ENCODE assay signal across 15 cellular contexts in the genomic region with DNA sequence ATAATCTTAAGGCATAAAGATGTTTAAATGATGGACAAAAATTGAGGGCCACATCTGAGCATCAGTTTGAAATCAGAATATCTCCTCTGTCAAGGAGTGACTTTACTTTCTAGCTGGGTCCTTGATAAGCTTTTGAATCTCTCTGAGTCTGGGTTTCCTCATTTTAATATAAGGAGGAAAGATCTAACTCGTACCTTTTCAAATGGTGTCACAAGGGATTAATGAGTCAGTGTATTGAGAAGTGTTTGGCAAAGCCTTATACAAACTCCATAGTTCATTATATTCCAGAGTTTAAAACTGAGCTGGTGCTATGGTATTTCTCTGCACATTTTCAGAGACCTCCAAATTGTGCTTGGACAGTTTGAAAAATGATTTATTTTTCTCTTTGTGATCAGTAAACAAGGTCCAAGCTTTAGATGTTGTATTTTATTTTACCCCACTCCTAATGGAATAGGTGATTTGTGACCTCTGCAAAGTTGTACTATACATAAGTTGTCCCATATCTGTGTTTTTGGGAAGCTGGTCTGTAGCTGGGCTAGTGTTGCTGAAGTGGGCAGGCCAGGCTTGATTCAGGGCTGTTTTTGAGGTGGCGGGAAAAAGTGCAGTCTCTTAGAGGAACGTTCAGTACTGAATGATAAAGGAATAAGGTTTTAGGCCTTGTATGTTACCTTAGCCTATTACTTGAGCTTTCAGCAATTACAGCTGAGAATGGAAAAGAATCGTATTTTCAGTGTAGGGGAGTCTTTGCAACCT. TPM values are rescaled to one million over a fixed set of nuclear protein-coding genes. Genes with fewer than 3 reads are reported as not detected.
DNase-seq lines count a peak whose midpoint lies in the region; ATAC-seq and TF ChIP-seq lines count a peak whose summit lies in the region.
"Had no signal": no experiment of that assay in that cellular context is flagged by ENCODE, and none has a peak within 500 bp of the region (broad histone marks: within the 10 kb centered on the region; RNA-seq: fewer than 3 reads in every experiment).

No MANE protein-coding gene starts in this region.

- no TSS peak for BruUV-seq in MCF 10A (replicated peaks; lab: Mats Ljungman, UMichigan)

- H3K4me1 ChIP-seq in cardiac muscle cell (ENCODE audit: low read depth) (peaks cover 41% of the 10 kb centered on the region), suprapubic skin (peaks cover 48% of the 10 kb centered on the region)

- TF ChIP-seq CTCF in cardiac muscle cell (IDR thresholded peaks at IDR 0.05; ENCODE audit: low read depth, low read length) (no peak), MCF 10A (IDR thresholded peaks at IDR 0.05; ENCODE audit: unreplicated experiment) (no peak), suprapubic skin (IDR thresholded peaks at IDR 0.05) (no peak)

- H3K36me3 ChIP-seq in cardiac muscle cell (peaks cover 3% of the 10 kb centered on the region), suprapubic skin (no peaks in the 10 kb centered on the region)

- H3K4me1 Mint-ChIP-seq in MCF 10A (ENCODE audit: insufficient read depth, unreplicated experiment), result peaks cover 32% of the 10 kb centered on the region
- peaks cover 4% of the 10 kb centered on the region for H3K4me1 Mint-ChIP-seq in memory B cell

- no peaks in the 10 kb centered on the region for H3K27me3 ChIP-seq in cardiac muscle cell
- H3K27me3 ChIP-seq in suprapubic skin, result no peaks in the 10 kb centered on the region
- H3K27me3 ChIP-seq: gastroesophageal sphincter, upper lobe of right lung had no signal

- TF ChIP-seq EP300 in suprapubic skin (IDR thresholded peaks at IDR 0.05), result no peak

- no peaks in the 10 kb centered on the region for H3K9me3 ChIP-seq in cardiac muscle cell (ENCODE audit: low read depth)
- H3K9me3 ChIP-seq in suprapubic skin, result no peaks in the 10 kb centered on the region
- H3K9me3 ChIP-seq: gastroesophageal sphincter, upper lobe of right lung had no signal

- H3K36me3 Mint-ChIP-seq in MCF 10A (ENCODE audit: insufficient read depth, unreplicated experiment) (peaks cover 35% of the 10 kb centered on the region), memory B cell (no peaks in the 10 kb centered on the region)

- DNase-seq in cardiac muscle cell (ENCODE audit: low read depth in 1 of 2, low spot score in 1 of 2) (no peak), cardiac septum (ENCODE audit: low spot score) (no peak), MCF 10A (ENCODE audit: unreplicated experiment) (no peak), memory B cell (ENCODE audit: low spot score in 2 of 2) (no peak), suprapubic skin (ENCODE audit: low spot score in 2 of 2) (no peak), NCI-H526 (lab: John Stamatoyannopoulos, UW) (no peak), G401 (ENCODE audit: low spot score) (no peak)
- no peak for DNase-seq in activated CD4-positive, alpha-beta T cell treated with anti-CD3 and anti-CD28 coated beads, Interleukin-2, amount 50 U/mL, for 4 hours
- DNase-seq: activated naive CD8-positive, alpha-beta T cell treated with anti-CD3 and anti-CD28 coated beads, Interleukin-2, amount 10 ng/mL, durations not matched to agents 7 days and 5 days; DMS153; NCI-H1694; SHP77; upper lobe of right lung had no signal

- no peak overlapping the region for H3K4me3 Mint-ChIP-seq in MCF 10A (ENCODE audit: unreplicated experiment)
- no peak overlapping the region for H3K4me3 Mint-ChIP-seq in memory B cell
- H3K4me3 Mint-ChIP-seq: activated naive CD8-positive, alpha-beta T cell treated with anti-CD3 and anti-CD28 coated beads, Interleukin-2, amount 10 ng/mL, durations not matched to agents 7 days and 5 days; neural crest cell had no signal

- CTCF ChIA-PET in MCF 10A (lab: Yijun Ruan, JAX), result interaction anchor here (0.6 to 1.9 kb wide), 8 partner anchors 9 to 287 kb away, joined by 3 to 9 read pairs (median 4); no protein-coding TSS in a partner anchor

- ATAC-seq in memory B cell (ENCODE audit: low read depth), result no peak
- ATAC-seq: gastroesophageal sphincter, upper lobe of right lung had no signal

- POLR2A ChIA-PET in MCF 10A (lab: Yijun Ruan, JAX), result interaction anchor here (0.9 to 2.5 kb wide), 5 partner anchors 10 to 234 kb away, joined by 3 to 8 read pairs (median 5); no protein-coding TSS in a partner anchor

- TF ChIP-seq POLR2A in suprapubic skin (IDR thresholded peaks at IDR 0.05), result no peak

- H3K9me3 Mint-ChIP-seq in MCF 10A (ENCODE audit: unreplicated experiment) (no peaks in the 10 kb centered on the region), memory B cell (no peaks in the 10 kb centered on the region)
- H3K9me3 Mint-ChIP-seq: activated naive CD8-positive, alpha-beta T cell treated with anti-CD3 and anti-CD28 coated beads, Interleukin-2, amount 10 ng/mL, durations not matched to agents 7 days and 5 days; neural crest cell had no signal

- WGBS in suprapubic skin, result 57% methylated on average over 4 of the region's 4 CpGs

- no peak overlapping the region for H3K4me3 ChIP-seq in cardiac muscle cell
- H3K4me3 ChIP-seq in suprapubic skin, result no peak overlapping the region
- H3K4me3 ChIP-seq: gastroesophageal sphincter, upper lobe of right lung had no signal

- intact Hi-C loops in cardiac septum (cut with DNase I) (loop anchor here (5.0 to 10.0 kb wide), 4 partner anchors 32 to 390 kb away; no protein-coding TSS in a partner anchor), MCF 10A (cut with micrococcal nuclease) (loop anchor here (5.0 kb wide), 2 partner anchors 57 to 287 kb away; no protein-coding TSS in a partner anchor)

- H3K27ac ChIP-seq in cardiac muscle cell, result peak overlapping the region; percentile 84
- peak overlapping the region; percentile 14 for H3K27ac ChIP-seq in suprapubic skin
- H3K27ac ChIP-seq: gastroesophageal sphincter, upper lobe of right lung had no signal

- H3K27me3 Mint-ChIP-seq in MCF 10A (ENCODE audit: insufficient read depth, unreplicated experiment) (no peaks in the 10 kb centered on the region), memory B cell (no peaks in the 10 kb centered on the region)
- H3K27me3 Mint-ChIP-seq: activated naive CD8-positive, alpha-beta T cell treated with anti-CD3 and anti-CD28 coated beads, Interleukin-2, amount 10 ng/mL, durations not matched to agents 7 days and 5 days had no signal

- H3K27ac Mint-ChIP-seq in MCF 10A (ENCODE audit: low read depth, unreplicated experiment) (peak overlapping the region; percentile 57), memory B cell (peak overlapping the region; percentile 50)
- H3K27ac Mint-ChIP-seq: activated naive CD8-positive, alpha-beta T cell treated with anti-CD3 and anti-CD28 coated beads, Interleukin-2, amount 10 ng/mL, durations not matched to agents 7 days and 5 days had no signal

- in situ Hi-C loops in G401 (cut with HindIII; ENCODE audit: low sequenced_read_pairs), result no loop called here

RNA-seq across cellular contexts. Expression of gene FNDC3B, which starts 5.6 kb away (rescaled TPM):
- 56.8 and 62.3 TPM in 2 replicates for total RNA-seq in cardiac muscle cell
- polyA plus RNA-seq in cardiac muscle cell, result 52.2 and 55.2 TPM in 2 replicates
- total RNA-seq in cardiac septum, result 139 TPM
- 149 TPM in 2 replicates for total RNA-seq in MCF 10A (2022)
- total RNA-seq in suprapubic skin, result 10 to 100 TPM; 23.9 to 61.9 (median 37.0) TPM
- total RNA-seq in G401 (2014; rRNA removed; shearing (Covaris generic)), result 12.7 and 22.9 TPM in 2 replicates
